In genomic region chr3:185737020-185737419, GRCh38 we compare ENCODE assay signal across 17 cellular contexts.
DNase-seq lines count a peak whose midpoint lies in the region; TF ChIP-seq lines count a peak whose summit lies in the region.
"Had no signal": no experiment of that assay in that cellular context is flagged by ENCODE, and none has a peak within 500 bp of the region (broad histone marks: within the 10 kb centered on the region; RNA-seq: fewer than 3 reads in every experiment).

No MANE protein-coding gene starts in this region.

- 28% methylated on average over 3 of the region's 3 CpGs for WGBS in SK-N-SH (ENCODE audit: low lambda C conversion rate)
- 42% methylated on average over 3 of the region's 3 CpGs for WGBS in smooth muscle cell (ENCODE audit: low lambda C conversion rate)

- H3K9ac ChIP-seq in SK-N-SH (no peak overlapping the region), smooth muscle cell (ENCODE audit: low read depth) (no peak overlapping the region)

- H3K79me2 ChIP-seq in SK-N-SH (ENCODE audit: insufficient read depth) (peaks cover 94% of the 10 kb centered on the region), smooth muscle cell (ENCODE audit: low read depth) (peaks cover 90% of the 10 kb centered on the region)

- H3K27ac ChIP-seq in SK-N-SH (ENCODE audit: low read depth in 2 of 2, low read length in 1 of 2) (peak overlapping the region in 1 of 2 experiments; percentile 99; a peak in 2 of 4 replicates), smooth muscle cell (ENCODE audit: low read depth) (peak overlapping the region; percentile 92)
- H3K27ac ChIP-seq: 22Rv1, left ventricle myocardium inferior had no signal

- no peaks in the 10 kb centered on the region for H3K9me2 ChIP-seq in SK-N-SH

- TF ChIP-seq CTCF in SK-N-SH (IDR thresholded peaks at IDR 0.05) (no peak), smooth muscle cell (IDR thresholded peaks at IDR 0.05; ENCODE audit: borderline replicate concordance, insufficient read depth, poor library complexity, severe bottlenecking) (no peak), type B pancreatic cell (conservative IDR thresholded peaks at IDR 0.05) (no peak)

- peak overlapping the region; percentile 21 for H3K27ac Mint-ChIP-seq in activated naive CD4-positive, alpha-beta T cell treated with anti-CD3 and anti-CD28 coated beads, Interleukin-2, amount 50 U/mL, for 24 hours
- H3K27ac Mint-ChIP-seq in type B pancreatic cell = no peak overlapping the region
- H3K27ac Mint-ChIP-seq: activated naive CD4-positive, alpha-beta T cell treated with anti-CD3 and anti-CD28 coated beads for 36 hours; CD8-positive, alpha-beta T cell; naive B cell; T-helper 1 cell treated with Interleukin-12 subunit alpha and Interleukin-12 subunit beta and Interleukin-4 antibody, amounts not matched to agents 30 μg/mL and 1 μg/mL, for 36 hours had no signal

- POLR2A ChIA-PET in SK-N-SH (lab: Yijun Ruan, JAX) = no interaction called here

- H3K27me3 ChIP-seq in SK-N-SH (ENCODE audit: insufficient read depth) = no peaks in the 10 kb centered on the region
- H3K27me3 ChIP-seq in smooth muscle cell (ENCODE audit: low read depth) = no peaks in the 10 kb centered on the region

- H3K4me2 ChIP-seq in SK-N-SH (peak overlapping the region; percentile 27; the same call in 1 of the 2 replicates), smooth muscle cell (peak overlapping the region; percentile 52)

- H4K20me1 ChIP-seq in SK-N-SH (ENCODE audit: insufficient read depth) = peaks cover 42% of the 10 kb centered on the region
- peaks cover 100% of the 10 kb centered on the region for H4K20me1 ChIP-seq in smooth muscle cell (ENCODE audit: low read depth)

- no peak for DNase-seq in activated naive CD4-positive, alpha-beta T cell treated with anti-CD3 and anti-CD28 coated beads, Interleukin-2, amount 50 U/mL, for 16 hours
- DNase-seq in SK-N-SH = no peak
- peak; percentile 63 for DNase-seq in fibroblast of gingiva (ENCODE audit: low read depth)
- no peak for DNase-seq in smooth muscle cell (lab: John Stamatoyannopoulos, UW; ENCODE audit: unreplicated experiment)
- DNase-seq in NCI-H524 (lab: John Stamatoyannopoulos, UW) = no peak
- no peak for DNase-seq in type B pancreatic cell (ENCODE audit: extremely low spot score, unreplicated experiment)
- DNase-seq in medulla oblongata (ENCODE audit: extremely low spot score) = no peak
- DNase-seq: activated CD4-positive, CD25-positive, alpha-beta regulatory T cell; activated naive CD4-positive, alpha-beta T cell treated with anti-CD3 and anti-CD28 coated beads for 36 hours; CD8-positive, alpha-beta T cell; cerebellar nuclear complex; left ventricle myocardium inferior; naive B cell; NCI-H187 had no signal

- H3K4me3 Mint-ChIP-seq in activated naive CD4-positive, alpha-beta T cell treated with anti-CD3 and anti-CD28 coated beads, Interleukin-2, amount 50 U/mL, for 24 hours = no peak overlapping the region
- H3K4me3 Mint-ChIP-seq in type B pancreatic cell = no peak overlapping the region
- H3K4me3 Mint-ChIP-seq: activated naive CD4-positive, alpha-beta T cell treated with anti-CD3 and anti-CD28 coated beads for 36 hours; CD8-positive, alpha-beta T cell; naive B cell; T-helper 1 cell treated with Interleukin-12 subunit alpha and Interleukin-12 subunit beta and Interleukin-4 antibody, amounts not matched to agents 30 μg/mL and 1 μg/mL, for 36 hours had no signal

- H3F3A ChIP-seq in SK-N-SH (replicated peaks; ENCODE audit: insufficient read depth) = peaks cover 26% of the 10 kb centered on the region
- peaks cover 21% of the 10 kb centered on the region for H3F3A ChIP-seq in smooth muscle cell (ENCODE audit: low read depth)

- H3K36me3 Mint-ChIP-seq in activated naive CD4-positive, alpha-beta T cell treated with anti-CD3 and anti-CD28 coated beads, Interleukin-2, amount 50 U/mL, for 24 hours = no peaks in the 10 kb centered on the region
- H3K36me3 Mint-ChIP-seq in type B pancreatic cell = peaks cover 2% of the 10 kb centered on the region
- H3K36me3 Mint-ChIP-seq: CD8-positive, alpha-beta T cell; naive B cell had no signal

- H3K9me3 Mint-ChIP-seq in activated naive CD4-positive, alpha-beta T cell treated with anti-CD3 and anti-CD28 coated beads, Interleukin-2, amount 50 U/mL, for 24 hours = no peaks in the 10 kb centered on the region
- H3K9me3 Mint-ChIP-seq in type B pancreatic cell = no peaks in the 10 kb centered on the region
- H3K9me3 Mint-ChIP-seq: activated naive CD4-positive, alpha-beta T cell treated with anti-CD3 and anti-CD28 coated beads for 36 hours; CD8-positive, alpha-beta T cell; naive B cell; T-helper 1 cell treated with Interleukin-12 subunit alpha and Interleukin-12 subunit beta and Interleukin-4 antibody, amounts not matched to agents 30 μg/mL and 1 μg/mL, for 36 hours had no signal

- peaks cover 8% of the 10 kb centered on the region for H3K27me3 Mint-ChIP-seq in activated naive CD4-positive, alpha-beta T cell treated with anti-CD3 and anti-CD28 coated beads, Interleukin-2, amount 50 U/mL, for 24 hours
- no peaks in the 10 kb centered on the region for H3K27me3 Mint-ChIP-seq in type B pancreatic cell
- H3K27me3 Mint-ChIP-seq: naive B cell had no signal

- TF ChIP-seq EP300 in SK-N-SH (IDR thresholded peaks at IDR 0.05; ENCODE audit: borderline replicate concordance in 1 of 2, low read depth in 1 of 2, low read length in 1 of 2) = peak in 1 of 2 experiments; percentile 41; a peak in 1 of 4 replicates

- H2AFZ ChIP-seq in SK-N-SH (ENCODE audit: low read depth) (no peak overlapping the region), smooth muscle cell (ENCODE audit: low read depth) (no peak overlapping the region)

- H3K9me3 ChIP-seq in SK-N-SH (no peaks in the 10 kb centered on the region), smooth muscle cell (replicated peaks; ENCODE audit: low read depth) (no peaks in the 10 kb centered on the region)
- H3K9me3 ChIP-seq: left ventricle myocardium inferior had no signal

- no peak for TF ChIP-seq RAD21 in SK-N-SH (IDR thresholded peaks at IDR 0.05; ENCODE audit: low read length)

- no peaks in the 10 kb centered on the region for H3K4me1 Mint-ChIP-seq in activated naive CD4-positive, alpha-beta T cell treated with anti-CD3 and anti-CD28 coated beads, Interleukin-2, amount 50 U/mL, for 24 hours
- H3K4me1 Mint-ChIP-seq in type B pancreatic cell (ENCODE audit: unreplicated experiment) = peaks cover 66% of the 10 kb centered on the region

- H3K4me3 ChIP-seq in SK-N-SH (ENCODE audit: low read depth in 2 of 2, low read length in 1 of 2) (no peak overlapping the region), smooth muscle cell (no peak overlapping the region)
- H3K4me3 ChIP-seq: left ventricle myocardium inferior had no signal

- CTCF ChIA-PET in SK-N-SH (lab: Yijun Ruan, JAX) = interaction anchor here (5.6 to 6.9 kb wide), 2 partner anchors 32 to 77 kb away, joined by 31 to 45 read pairs; no protein-coding TSS in a partner anchor

- no peaks in the 10 kb centered on the region for H3K36me3 ChIP-seq in SK-N-SH (replicated peaks in 1 of 2; ENCODE audit: control insufficient read depth in 1 of 2, insufficient read depth in 2 of 2, low read length in 1 of 2)
- no peaks in the 10 kb centered on the region for H3K36me3 ChIP-seq in smooth muscle cell (ENCODE audit: low read depth)
- H3K36me3 ChIP-seq: left ventricle myocardium inferior had no signal

- peaks cover 0 to 48% of the 10 kb centered on the region in 2 experiments; a peak in 3 of 4 replicates for H3K4me1 ChIP-seq in SK-N-SH (ENCODE audit: control insufficient read depth in 1 of 2, insufficient read depth in 2 of 2, low read depth in 1 of 2, low read length in 1 of 2)
- H3K4me1 ChIP-seq in smooth muscle cell (ENCODE audit: low read depth) = peaks cover 37% of the 10 kb centered on the region
- H3K4me1 ChIP-seq: left ventricle myocardium inferior had no signal

TF ChIP-seq in SK-N-SH, 30 proteins besides CTCF, POLR2A, EP300 and RAD21 (continues in another document):
- TF ChIP-seq RFX5 (IDR thresholded peaks at IDR 0.05; ENCODE audit: low read length) (no peak), PBX3 (IDR thresholded peaks at IDR 0.05) (peak; percentile 65), TEAD4 (IDR thresholded peaks at IDR 0.05; ENCODE audit: borderline replicate concordance, insufficient read depth) (peak; percentile 45; the same call in 1 of the 2 replicates), MAX (IDR thresholded peaks at IDR 0.05; ENCODE audit: low read depth) (no peak), FOXM1 (IDR thresholded peaks at IDR 0.05; ENCODE audit: low read depth) (no peak)
- TF ChIP-seq, protein P1, sequence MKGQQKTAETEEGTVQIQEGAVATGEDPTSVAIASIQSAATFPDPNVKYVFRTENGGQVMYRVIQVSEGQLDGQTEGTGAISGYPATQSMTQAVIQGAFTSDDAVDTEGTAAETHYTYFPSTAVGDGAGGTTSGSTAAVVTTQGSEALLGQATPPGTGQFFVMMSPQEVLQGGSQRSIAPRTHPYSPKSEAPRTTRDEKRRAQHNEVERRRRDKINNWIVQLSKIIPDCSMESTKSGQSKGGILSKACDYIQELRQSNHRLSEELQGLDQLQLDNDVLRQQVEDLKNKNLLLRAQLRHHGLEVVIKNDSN (IDR thresholded peaks at IDR 0.05; ENCODE audit: borderline replicate concordance, low read depth) = no peak
